Comparison of ENCODE assay signal across 1 cellular context in genomic region chr2:72943540-72944395, GRCh38.
TF ChIP-seq lines count a peak whose summit lies in the region.

No MANE protein-coding gene starts in this region.

TF ChIP-seq in HepG2, 621 proteins besides CTCF, POLR2A, EP300 and RAD21 (continued from another document and continues in another):
- TF ChIP-seq ZHX1 (CRISPR knock-in tag; IDR thresholded peaks at IDR 0.05; ENCODE audit: low read depth) = no peak
- TF ChIP-seq ZSCAN12 (CRISPR knock-in tag; IDR thresholded peaks at IDR 0.05) = no peak
- no peak for TF ChIP-seq DBP (CRISPR knock-in tag; IDR thresholded peaks at IDR 0.05; ENCODE audit: not compliant biosample characterization)
- TF ChIP-seq ZNF792 (CRISPR knock-in tag; IDR thresholded peaks at IDR 0.05) = no peak
- no peak for TF ChIP-seq POLR2AphosphoS5 (IDR thresholded peaks at IDR 0.05; ENCODE audit: low read depth, low read length)
- no peak for TF ChIP-seq HOMEZ (CRISPR knock-in tag; IDR thresholded peaks at IDR 0.05; ENCODE audit: low read depth)
- TF ChIP-seq GABPB1 (CRISPR knock-in tag; IDR thresholded peaks at IDR 0.05) = no peak
- TF ChIP-seq PRDM4 (CRISPR knock-in tag; IDR thresholded peaks at IDR 0.05; ENCODE audit: borderline replicate concordance) = no peak
- TF ChIP-seq KDM5B (CRISPR knock-in tag; IDR thresholded peaks at IDR 0.05; ENCODE audit: borderline replicate concordance) = peak; percentile 72; the same call in 1 of the 2 replicates
- no peak for TF ChIP-seq GRHL1 (CRISPR knock-in tag; conservative IDR thresholded peaks at IDR 0.05)
- no peak for TF ChIP-seq PAWR (CRISPR knock-in tag; IDR thresholded peaks at IDR 0.05; ENCODE audit: borderline replicate concordance)
- TF ChIP-seq ZFYVE20 (CRISPR knock-in tag; IDR thresholded peaks at IDR 0.05; ENCODE audit: borderline replicate concordance, low read depth) = no peak
- TF ChIP-seq RFXAP (CRISPR knock-in tag; IDR thresholded peaks at IDR 0.05; ENCODE audit: borderline replicate concordance) = no peak
- no peak for TF ChIP-seq ZNF781 (CRISPR knock-in tag; IDR thresholded peaks at IDR 0.05; ENCODE audit: borderline replicate concordance, not compliant biosample characterization)
- TF ChIP-seq ZBTB46 (CRISPR knock-in tag; IDR thresholded peaks at IDR 0.05; ENCODE audit: borderline replicate concordance) = no peak
- TF ChIP-seq ZNF687 (CRISPR knock-in tag; IDR thresholded peaks at IDR 0.05) = peak; percentile 84
- no peak for TF ChIP-seq MAF1 (CRISPR knock-in tag; IDR thresholded peaks at IDR 0.05; ENCODE audit: borderline replicate concordance)
- TF ChIP-seq NFYB (CRISPR knock-in tag; IDR thresholded peaks at IDR 0.05) = no peak
- no peak for TF ChIP-seq HNRNPLL (IDR thresholded peaks at IDR 0.05; ENCODE audit: low read depth, low read length, poor library complexity, severe bottlenecking)
- no peak for TF ChIP-seq TRAFD1 (CRISPR knock-in tag; IDR thresholded peaks at IDR 0.05; ENCODE audit: borderline replicate concordance)
- no peak for TF ChIP-seq MXI1 (IDR thresholded peaks at IDR 0.05; ENCODE audit: borderline replicate concordance, low read depth, low read length)
- no peak for TF ChIP-seq ZNF350 (CRISPR knock-in tag; IDR thresholded peaks at IDR 0.05; ENCODE audit: borderline replicate concordance, low read depth)
- no peak for TF ChIP-seq PHF8 (CRISPR knock-in tag; IDR thresholded peaks at IDR 0.05)
- TF ChIP-seq MNT (IDR thresholded peaks at IDR 0.05) = no peak
- no peak for TF ChIP-seq DNMT1 (CRISPR knock-in tag; IDR thresholded peaks at IDR 0.05)
- TF ChIP-seq NFIC (IDR thresholded peaks at IDR 0.05; ENCODE audit: low read length) = no peak
- peak; percentile 24; the same call in 1 of the 2 replicates for TF ChIP-seq GMEB1 (CRISPR knock-in tag; IDR thresholded peaks at IDR 0.05; ENCODE audit: borderline replicate concordance)
- no peak for TF ChIP-seq CHCHD3 (CRISPR knock-in tag; IDR thresholded peaks at IDR 0.05)
- TF ChIP-seq RFX5 (IDR thresholded peaks at IDR 0.05; ENCODE audit: low read depth, low read length) = no peak
- no peak for TF ChIP-seq ZNF275 (CRISPR knock-in tag; IDR thresholded peaks at IDR 0.05; ENCODE audit: borderline replicate concordance)
